Comparison of ENCODE assay signal across 19 cellular contexts in the genomic region with DNA sequence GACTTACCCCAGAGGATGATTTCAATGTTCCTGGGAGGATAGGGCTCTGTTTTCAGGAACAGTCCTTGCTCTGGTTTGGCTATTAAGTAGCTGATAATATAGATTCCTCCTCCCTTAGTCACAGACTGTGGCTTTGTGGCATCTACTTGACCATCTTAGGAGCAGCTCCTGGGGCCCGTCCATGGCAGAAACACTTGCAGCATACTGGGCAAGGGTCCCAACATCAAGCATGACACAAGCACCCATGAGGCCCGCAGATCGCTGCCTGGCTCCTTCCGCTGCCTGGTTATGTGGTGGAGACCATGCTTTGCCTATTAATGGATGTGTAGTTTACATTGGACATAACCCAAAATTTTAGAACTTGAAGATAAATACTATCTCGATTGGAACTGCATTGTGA.
DNase-seq lines count a peak whose midpoint lies in the region; ATAC-seq and TF ChIP-seq lines count a peak whose summit lies in the region.
"Had no signal": no experiment of that assay in that cellular context is flagged by ENCODE, and none has a peak within 500 bp of the region (broad histone marks: within the 10 kb centered on the region; RNA-seq: fewer than 3 reads in every experiment).

No MANE protein-coding gene starts in this region.

- TF ChIP-seq EP300 in esophagus muscularis mucosa (IDR thresholded peaks at IDR 0.05) (no peak), sigmoid colon (IDR thresholded peaks at IDR 0.05) (no peak)

- peaks cover 0 to 5% (median 0%) of the 10 kb centered on the region in 4 donors for H3K4me1 ChIP-seq in esophagus muscularis mucosa
- peaks cover 18 to 26% of the 10 kb centered on the region in 2 donors for H3K4me1 ChIP-seq in thoracic aorta (ENCODE audit: control insufficient read depth in 1 of 2, low read depth in 2 of 2)
- peaks cover 0 to 8% (median 2%) of the 10 kb centered on the region in 4 donors for H3K4me1 ChIP-seq in sigmoid colon
- H3K4me1 ChIP-seq: BLaER1 treated with 17β-estradiol and CSF1 and Interleukin-3, amounts not matched to agents 10 nM and 100 nM had no signal

- WGBS in esophagus muscularis mucosa = 67% methylated on average over 2 of the region's 5 CpGs
- WGBS in sigmoid colon, 2 donors = 86 to 88% methylated on average over 5 of the region's 5 CpGs

- ATAC-seq in thoracic aorta (ENCODE audit: insufficient number of reproducible peaks, low FRiP score, low read depth) = no peak
- ATAC-seq in HG03571 (IDR thresholded peaks at IDR 0.05; ENCODE audit: unreplicated experiment) = no peak
- ATAC-seq: CD8-positive, alpha-beta T cell; GM12878; GM23338; HCT116 had no signal

- H3K27ac ChIP-seq in esophagus muscularis mucosa (replicated peaks in 1 of 4) (no peak overlapping the region), thoracic aorta (peak overlapping the region; percentile 7 to 41), sigmoid colon (no peak overlapping the region)
- H3K27ac ChIP-seq: BLaER1 treated with 17β-estradiol and CSF1 and Interleukin-3, amounts not matched to agents 10 nM and 100 nM had no signal

- H3K36me3 ChIP-seq in esophagus muscularis mucosa = no peaks in the 10 kb centered on the region
- no peaks in the 10 kb centered on the region for H3K36me3 ChIP-seq in thoracic aorta
- no peaks in the 10 kb centered on the region for H3K36me3 ChIP-seq in sigmoid colon
- H3K36me3 ChIP-seq: BLaER1 treated with 17β-estradiol and CSF1 and Interleukin-3, amounts not matched to agents 10 nM and 100 nM had no signal

- TF ChIP-seq POLR2A in esophagus muscularis mucosa (IDR thresholded peaks at IDR 0.05; ENCODE audit: low read depth) (no peak), sigmoid colon (IDR thresholded peaks at IDR 0.05) (no peak), erythroblast (IDR thresholded peaks at IDR 0.05; ENCODE audit: low read length) (no peak)

- H3K27me3 ChIP-seq in esophagus muscularis mucosa = no peaks in the 10 kb centered on the region
- no peaks in the 10 kb centered on the region for H3K27me3 ChIP-seq in thoracic aorta (replicated peaks; ENCODE audit: insufficient read depth)
- no peaks in the 10 kb centered on the region for H3K27me3 ChIP-seq in sigmoid colon
- H3K27me3 ChIP-seq: BLaER1 treated with 17β-estradiol and CSF1 and Interleukin-3, amounts not matched to agents 10 nM and 100 nM had no signal

- H3K4me3 ChIP-seq in esophagus muscularis mucosa (no peak overlapping the region), thoracic aorta (no peak overlapping the region), sigmoid colon (no peak overlapping the region)
- H3K4me3 ChIP-seq: BLaER1 treated with 17β-estradiol and CSF1 and Interleukin-3, amounts not matched to agents 10 nM and 100 nM; GM12878; GM23338 had no signal

- TF ChIP-seq CTCF in esophagus muscularis mucosa (IDR thresholded peaks at IDR 0.05) = no peak
- TF ChIP-seq CTCF in thoracic aorta (IDR thresholded peaks at IDR 0.05) = no peak
- TF ChIP-seq CTCF in sigmoid colon (IDR thresholded peaks at IDR 0.05) = no peak

- no peaks in the 10 kb centered on the region for H3K9me3 ChIP-seq in esophagus muscularis mucosa
- H3K9me3 ChIP-seq in thoracic aorta = no peaks in the 10 kb centered on the region
- no peaks in the 10 kb centered on the region for H3K9me3 ChIP-seq in sigmoid colon

- DNase-seq in Daoy (ENCODE audit: low read depth) (peak; percentile 37), M059J (ENCODE audit: low read depth) (peak; percentile 5), esophagus muscularis mucosa (ENCODE audit: extremely low spot score) (peak; percentile 83), thoracic aorta (ENCODE audit: low spot score) (no peak), kidney tubule cell (ENCODE audit: low spot score) (no peak), sigmoid colon (no peak), erythroblast (lab: John Stamatoyannopoulos, UW) (no peak)
- DNase-seq: Calu3; CD8-positive, alpha-beta T cell; DMS53; GF-D8; H7; HFFc6; KBM-7 had no signal

- intact Hi-C loops in esophagus muscularis mucosa (cut with DNase I) = no loop called here
- intact Hi-C loops in sigmoid colon (cut with DNase I) = no loop called here

Comparison
In these comparisons a context has a peak if more than half of its experiments do, and no peak if none do; other contexts are left out.
1. DNase-seq: peak in Daoy (single experiment), M059J (single experiment) and esophagus muscularis mucosa (single experiment); none in thoracic aorta (single experiment), kidney tubule cell (single experiment), sigmoid colon (single experiment) and erythroblast (0 of 2).
2. H3K27ac ChIP-seq: peak in thoracic aorta (2 of 2); none in esophagus muscularis mucosa (0 of 4) and sigmoid colon (0 of 4).